Comparison of ENCODE assay signal across 14 cellular contexts in genomic region chr3:187719628-187720336, GRCh38. TPM values are rescaled to one million over a fixed set of nuclear protein-coding genes. Genes with fewer than 3 reads are reported as not detected.
A peak's percentile ranks its signal among the peaks of the same experiment; 100 is the strongest.
DNase-seq lines count a peak whose midpoint lies in the region; ATAC-seq and TF ChIP-seq lines count a peak whose summit lies in the region.
"Had no signal": no experiment of that assay in that cellular context is flagged by ENCODE, and none has a peak within 500 bp of the region (broad histone marks: within the 10 kb centered on the region; RNA-seq: fewer than 3 reads in every experiment).

No MANE protein-coding gene starts in this region.

- intact Hi-C loops in dendritic cell treated with granulocyte-macrophage colony-stimulating factor and Interleukin-4, amounts not matched to agents 40 ng/mL and 50 ng/mL, for 4 days (cut with micrococcal nuclease) = loop anchor here (10.0 kb wide), 1 partner anchor 495 kb away; no protein-coding TSS in a partner anchor
- intact Hi-C loops in lower lobe of right lung (cut with DNase I) = no loop called here
- intact Hi-C loops in stomach (cut with DNase I; ENCODE audit: low total_unique reads) = no loop called here

- peaks cover 48% of the 10 kb centered on the region for H3K36me3 Mint-ChIP-seq in dendritic cell treated with granulocyte-macrophage colony-stimulating factor and Interleukin-4, amounts not matched to agents 40 ng/mL and 50 ng/mL, for 4 days (ENCODE audit: low read depth)

- peaks cover 19% of the 10 kb centered on the region for H3K4me1 Mint-ChIP-seq in dendritic cell treated with granulocyte-macrophage colony-stimulating factor and Interleukin-4, amounts not matched to agents 40 ng/mL and 50 ng/mL, for 4 days (ENCODE audit: low read depth)

- WGBS in SK-N-SH (ENCODE audit: low lambda C conversion rate) = 60% methylated on average over 6 of the region's 6 CpGs
- 42 to 58% (median 44%) methylated on average over 6 of the region's 6 CpGs for WGBS in stomach, 5 donors

- no peaks in the 10 kb centered on the region for H4K20me1 ChIP-seq in SK-N-SH (ENCODE audit: insufficient read depth)

- H3K9ac ChIP-seq in SK-N-SH = no peak overlapping the region
- H3K9ac ChIP-seq: parathyroid adenoma had no signal

- no peak for TF ChIP-seq RAD21 in SK-N-SH (IDR thresholded peaks at IDR 0.05; ENCODE audit: low read length)

- H3K4me1 ChIP-seq in SK-N-SH (ENCODE audit: control insufficient read depth in 1 of 2, insufficient read depth in 2 of 2, low read depth in 1 of 2, low read length in 1 of 2) (no peaks in the 10 kb centered on the region; a peak in 1 of 4 replicates), lower lobe of right lung (no peaks in the 10 kb centered on the region), stomach (peaks cover 0 to 20% (median 8%) of the 10 kb centered on the region in 4 donors)
- H3K4me1 ChIP-seq: parathyroid adenoma, thyroid gland had no signal

- H3K27ac ChIP-seq in SK-N-SH (ENCODE audit: low read depth in 2 of 2, low read length in 1 of 2) (no peak overlapping the region), lower lobe of right lung (no peak overlapping the region), stomach (peak overlapping the region in 3 of 5 donors; percentile 5 to 33 (median 16))
- H3K27ac ChIP-seq: parathyroid adenoma, thyroid gland had no signal

- ATAC-seq in SK-N-SH treated with all-trans-retinoic acid at 6 μM for 48 hours = peak; percentile 38
- ATAC-seq in lower lobe of right lung = peak; percentile 31 to 37
- ATAC-seq in HG03139 (IDR thresholded peaks at IDR 0.05; ENCODE audit: unreplicated experiment) = no peak

- H3K9me3 ChIP-seq in SK-N-SH (no peaks in the 10 kb centered on the region), lower lobe of right lung (no peaks in the 10 kb centered on the region), stomach (no peaks in the 10 kb centered on the region)
- H3K9me3 ChIP-seq: thyroid gland had no signal

- peaks cover 30 to 31% of the 10 kb centered on the region in 2 experiments for H3K36me3 ChIP-seq in SK-N-SH (replicated peaks in 1 of 2; ENCODE audit: control insufficient read depth in 1 of 2, insufficient read depth in 2 of 2, low read length in 1 of 2)
- peaks cover 47% of the 10 kb centered on the region for H3K36me3 ChIP-seq in lower lobe of right lung
- peaks cover 35 to 47% (median 44%) of the 10 kb centered on the region in 4 donors for H3K36me3 ChIP-seq in stomach

- POLR2A ChIA-PET in SK-N-SH (lab: Yijun Ruan, JAX) = no interaction called here

- H3K79me2 ChIP-seq in SK-N-SH (ENCODE audit: insufficient read depth) = no peaks in the 10 kb centered on the region
- H3K79me2 ChIP-seq: parathyroid adenoma had no signal

- peak overlapping the region; percentile 52 for H3K27ac Mint-ChIP-seq in dendritic cell treated with granulocyte-macrophage colony-stimulating factor and Interleukin-4, amounts not matched to agents 40 ng/mL and 50 ng/mL, for 4 days

- no peaks in the 10 kb centered on the region for H3K9me2 ChIP-seq in SK-N-SH

- TF ChIP-seq POLR2A in stomach (IDR thresholded peaks at IDR 0.05) = no peak

- TF ChIP-seq EP300 in SK-N-SH (IDR thresholded peaks at IDR 0.05; ENCODE audit: borderline replicate concordance in 1 of 2, low read depth in 1 of 2, low read length in 1 of 2) (no peak), stomach (IDR thresholded peaks at IDR 0.05) (no peak)

- no peaks in the 10 kb centered on the region for H3F3A ChIP-seq in SK-N-SH (replicated peaks; ENCODE audit: insufficient read depth)

- no peaks in the 10 kb centered on the region for H3K27me3 ChIP-seq in SK-N-SH (ENCODE audit: insufficient read depth)
- H3K27me3 ChIP-seq in lower lobe of right lung (ENCODE audit: low read depth) = no peaks in the 10 kb centered on the region
- H3K27me3 ChIP-seq in stomach = no peaks in the 10 kb centered on the region
- H3K27me3 ChIP-seq: thyroid gland had no signal

- no peak overlapping the region for H3K4me3 ChIP-seq in SK-N-SH (ENCODE audit: low read depth in 2 of 2, low read length in 1 of 2)
- H3K4me3 ChIP-seq in lower lobe of right lung = no peak overlapping the region
- no peak overlapping the region for H3K4me3 ChIP-seq in stomach
- H3K4me3 ChIP-seq: thyroid gland had no signal

- CTCF ChIA-PET in SK-N-SH (lab: Yijun Ruan, JAX) = interaction anchor here (1.1 to 7.6 kb wide), 4 partner anchors 20 to 1429 kb away, joined by 3 to 53 read pairs (median 8); no protein-coding TSS in a partner anchor

- no peaks in the 10 kb centered on the region for H3K27me3 Mint-ChIP-seq in dendritic cell treated with granulocyte-macrophage colony-stimulating factor and Interleukin-4, amounts not matched to agents 40 ng/mL and 50 ng/mL, for 4 days

- H3K4me2 ChIP-seq in SK-N-SH = no peak overlapping the region

- TF ChIP-seq CTCF in SK-N-SH (IDR thresholded peaks at IDR 0.05) (no peak), lower lobe of right lung (IDR thresholded peaks at IDR 0.05) (no peak), stomach (IDR thresholded peaks at IDR 0.05) (no peak)

- H3K9me3 Mint-ChIP-seq in dendritic cell treated with granulocyte-macrophage colony-stimulating factor and Interleukin-4, amounts not matched to agents 40 ng/mL and 50 ng/mL, for 4 days = no peaks in the 10 kb centered on the region

- no peak overlapping the region for H3K4me3 Mint-ChIP-seq in dendritic cell treated with granulocyte-macrophage colony-stimulating factor and Interleukin-4, amounts not matched to agents 40 ng/mL and 50 ng/mL, for 4 days

- DNase-seq in SK-N-SH (no peak), lower lobe of right lung (peak; percentile 44), stomach (no peak), AML-193 (lab: John Stamatoyannopoulos, UW) (no peak), DMS114 treated with DMSO at 0.1 percent for 48 hours (lab: John Stamatoyannopoulos, UW; ENCODE audit: unreplicated experiment) (no peak)
- DNase-seq: activated CD4-positive, alpha-beta T cell treated with anti-CD3 and anti-CD28 coated beads, Interleukin-2, amount 50 U/mL, for 48 hours; DND-41; T-helper 2 cell had no signal

- H2AFZ ChIP-seq in SK-N-SH (ENCODE audit: low read depth) = no peak overlapping the region
- H2AFZ ChIP-seq: parathyroid adenoma had no signal

TF ChIP-seq in SK-N-SH treated with all-trans-retinoic acid at 6 μM for 48 hours, 23 proteins besides CTCF, POLR2A, EP300 and RAD21:
- TF ChIP-seq ARNTL (CRISPR knock-in tag; IDR thresholded peaks at IDR 0.05; ENCODE audit: borderline replicate concordance, low read depth) = no peak
- TF ChIP-seq ZFP30 (CRISPR knock-in tag; IDR thresholded peaks at IDR 0.05) = no peak

TF ChIP-seq in SK-N-SH, 30 proteins besides CTCF, POLR2A, EP300 and RAD21:
- TF ChIP-seq TEAD4 (IDR thresholded peaks at IDR 0.05; ENCODE audit: borderline replicate concordance, insufficient read depth) = no peak

RNA-seq across cellular contexts. Expression of gene RTP2, which starts 17.4 kb away (rescaled TPM):
- polyA plus RNA-seq in SK-N-SH (2012; rRNA removed) = 0.07 TPM in 1 of 2 replicates, not detected in the other
- polyA plus RNA-seq in SK-N-SH (2012; cell fraction: cytosol; rRNA removed) = not detected in 2 replicates
- polyA plus RNA-seq in SK-N-SH (2012; cell fraction: nucleus; rRNA removed) = not detected in 2 replicates
- not detected for total RNA-seq in lower lobe of right lung
- total RNA-seq in stomach = not detected
- polyA plus RNA-seq in stomach = not detected
- total RNA-seq: OCI-LY7, thyroid gland had no signal

RNA-seq across cellular contexts. Expression of gene BCL6, which starts 25.5 kb away (rescaled TPM):
- polyA plus RNA-seq in SK-N-SH (2012; rRNA removed) (13.8 and 14.0 TPM in 2 replicates), stomach (10 to 100 TPM; 11.1 to 36.1 (median 23.4) TPM)
- 6.0 and 7.6 TPM in 2 replicates for polyA plus RNA-seq in SK-N-SH (2012; cell fraction: cytosol; rRNA removed)
- 71.7 and 72.8 TPM in 2 replicates for polyA plus RNA-seq in SK-N-SH (2012; cell fraction: nucleus; rRNA removed)
- total RNA-seq in lower lobe of right lung (123 TPM), stomach (100 to 1,000 TPM in 1 of 5 donors, 10 to 100 TPM in 4; 11.6 to 112 (median 39.7) TPM)

RNA-seq across cellular contexts. Expression of gene SST, which starts 49.6 kb away (rescaled TPM):
- polyA plus RNA-seq in SK-N-SH (2012; rRNA removed) = not detected in 2 replicates
- polyA plus RNA-seq in SK-N-SH (2012; cell fraction: cytosol; rRNA removed) = not detected in 2 replicates
- not detected in 2 replicates for polyA plus RNA-seq in SK-N-SH (2012; cell fraction: nucleus; rRNA removed)
- not detected for total RNA-seq in lower lobe of right lung
- 100 to 1,000 TPM in 2 of 5 donors, 10 to 100 TPM in 1, 1 to 10 TPM in 1, not detected in 1; 1.3 to 331 (median 111) TPM for total RNA-seq in stomach
- polyA plus RNA-seq in stomach = 100 to 1,000 TPM; 142 to 677 (median 204) TPM
- total RNA-seq: OCI-LY7 had no signal

Comparison
In these comparisons a context has a peak if more than half of its experiments do, and no peak if none do; other contexts are left out.
1. H3K27ac ChIP-seq: peak in stomach (3 of 5); none in SK-N-SH (0 of 2) and lower lobe of right lung (single experiment).